10 cellular contexts compared by ENCODE assay signal in genomic region chr11:69010361-69010891, GRCh38. TPM values are rescaled to one million over a fixed set of nuclear protein-coding genes. Genes with fewer than 3 reads are reported as not detected.
A peak's percentile ranks its signal among the peaks of the same experiment; 100 is the strongest.
DNase-seq lines count a peak whose midpoint lies in the region; ATAC-seq and TF ChIP-seq lines count a peak whose summit lies in the region.
"Had no signal": no experiment of that assay in that cellular context is flagged by ENCODE, and none has a peak within 500 bp of the region (broad histone marks: within the 10 kb centered on the region; RNA-seq: fewer than 3 reads in every experiment).

No MANE protein-coding gene starts in this region.

- H3K27me3 ChIP-seq in gastroesophageal sphincter (peaks cover 3% of the 10 kb centered on the region), gastrocnemius medialis (peaks cover 36 to 59% (median 39%) of the 10 kb centered on the region in 3 donors), adrenal gland (peaks cover 16% of the 10 kb centered on the region)
- H3K27me3 ChIP-seq in CD8-positive, alpha-beta T cell (ENCODE audit: insufficient read depth, low read length), result peaks cover 12% of the 10 kb centered on the region

- no peak overlapping the region for H3K4me3 Mint-ChIP-seq in CD8-positive, alpha-beta T cell

- peak; percentile 28 for DNase-seq in ELF-1 (ENCODE audit: low read depth, low spot score)
- DNase-seq in SK-N-MC (ENCODE audit: low read depth, low spot score), result no peak
- no peak for DNase-seq in gastrocnemius medialis
- DNase-seq in adrenal gland, result no peak
- no peak for DNase-seq in CD8-positive, alpha-beta T cell
- DNase-seq in cortex of kidney (lab: John Stamatoyannopoulos, UW), result no peak
- no peak for DNase-seq in left colon
- DNase-seq: GDM1 had no signal

- H3K9ac ChIP-seq in SK-N-MC (ENCODE audit: insufficient read length), result no peak overlapping the region

- H3K9me3 ChIP-seq in SK-N-MC (ENCODE audit: low read depth, low read length), result no peaks in the 10 kb centered on the region
- H3K9me3 ChIP-seq in gastroesophageal sphincter, result no peaks in the 10 kb centered on the region
- no peaks in the 10 kb centered on the region for H3K9me3 ChIP-seq in gastrocnemius medialis
- no peaks in the 10 kb centered on the region for H3K9me3 ChIP-seq in adrenal gland (replicated peaks in 1 of 3)
- no peaks in the 10 kb centered on the region for H3K9me3 ChIP-seq in CD8-positive, alpha-beta T cell (ENCODE audit: low read length)

- intact Hi-C loops in gastrocnemius medialis (cut with DNase I; ENCODE audit: low total_unique reads) (no loop called here), adrenal gland (cut with DNase I) (no loop called here), left colon (cut with DNase I, micrococcal nuclease) (no loop called here)
- intact Hi-C loops in CD8-positive, alpha-beta T cell (cut with DNase I, micrococcal nuclease), result no loop called here

- TF ChIP-seq EP300 in gastroesophageal sphincter (IDR thresholded peaks at IDR 0.05), result no peak

- in situ Hi-C loops in gastrocnemius medialis (cut with MboI; ENCODE audit: low sequenced_read_pairs in 4 of 4), result no loop called here

- peaks cover 6% of the 10 kb centered on the region for H3K4me1 Mint-ChIP-seq in CD8-positive, alpha-beta T cell (ENCODE audit: low read depth)

- H3K36me3 ChIP-seq in SK-N-MC (ENCODE audit: insufficient read depth, low read length) (no peaks in the 10 kb centered on the region), gastroesophageal sphincter (peaks cover 0 to 18% of the 10 kb centered on the region in 2 donors), gastrocnemius medialis (no peaks in the 10 kb centered on the region), adrenal gland (replicated peaks in 1 of 2) (no peaks in the 10 kb centered on the region)
- H3K36me3 ChIP-seq in CD8-positive, alpha-beta T cell (ENCODE audit: insufficient read depth, low read length), result no peaks in the 10 kb centered on the region

- H3K4me3 ChIP-seq in SK-N-MC (no peak overlapping the region), gastroesophageal sphincter (peak overlapping the region; percentile 70 to 77), gastrocnemius medialis (peak overlapping the region in 3 of 4 donors; percentile 45 to 49 (median 48)), adrenal gland (peak overlapping the region in 1 of 4 donors; percentile 39)
- H3K4me3 ChIP-seq in CD8-positive, alpha-beta T cell (ENCODE audit: low read depth, low read length), result no peak overlapping the region

- CTCF ChIA-PET in CD8-positive, alpha-beta T cell (lab: Charles Lee), result no interaction called here

- H3K27ac ChIP-seq in SK-N-MC (peak overlapping the region; percentile 60; the same call in 1 of the 2 replicates), gastroesophageal sphincter (peak overlapping the region; percentile 88 to 99 (median 98)), gastrocnemius medialis (peak overlapping the region; percentile 33 to 58 (median 44)), adrenal gland (peak overlapping the region in 2 of 5 donors; percentile 60 to 89)
- H3K27ac ChIP-seq in CD8-positive, alpha-beta T cell (ENCODE audit: low read depth, low read length), result no peak overlapping the region

- no peak for TF ChIP-seq POLR2A in gastroesophageal sphincter (IDR thresholded peaks at IDR 0.05)
- TF ChIP-seq POLR2A in gastrocnemius medialis (IDR thresholded peaks at IDR 0.05), result no peak
- TF ChIP-seq POLR2A in adrenal gland (IDR thresholded peaks at IDR 0.05), result no peak

- no peaks in the 10 kb centered on the region for H3K36me3 Mint-ChIP-seq in CD8-positive, alpha-beta T cell
- H3K36me3 Mint-ChIP-seq: activated naive CD4-positive, alpha-beta T cell treated with anti-CD3 and anti-CD28 coated beads, Interleukin-2, amount 50 U/mL, for 72 hours had no signal

- TF ChIP-seq CTCF in gastroesophageal sphincter (IDR thresholded peaks at IDR 0.05) (no peak), gastrocnemius medialis (IDR thresholded peaks at IDR 0.05 in 4 of 5, conservative IDR thresholded peaks at IDR 0.05 in 1 of 5) (no peak), adrenal gland (IDR thresholded peaks at IDR 0.05) (no peak)
- no peak for TF ChIP-seq CTCF in CD8-positive, alpha-beta T cell (IDR thresholded peaks at IDR 0.05)

- H3K27ac Mint-ChIP-seq in CD8-positive, alpha-beta T cell, result no peak overlapping the region
- H3K27ac Mint-ChIP-seq: activated naive CD4-positive, alpha-beta T cell treated with anti-CD3 and anti-CD28 coated beads, Interleukin-2, amount 50 U/mL, for 72 hours had no signal

- ATAC-seq in gastroesophageal sphincter (no peak), gastrocnemius medialis (no peak), left colon (no peak)
- no peak for ATAC-seq in CD8-positive, alpha-beta T cell

- peaks cover 6 to 93% (median 57%) of the 10 kb centered on the region in 3 donors for H3K4me1 ChIP-seq in gastroesophageal sphincter
- H3K4me1 ChIP-seq in gastrocnemius medialis, result no peaks in the 10 kb centered on the region
- H3K4me1 ChIP-seq in adrenal gland (replicated peaks in 1 of 2), result no peaks in the 10 kb centered on the region
- H3K4me1 ChIP-seq in CD8-positive, alpha-beta T cell (ENCODE audit: insufficient read depth, low read length), result peaks cover 4% of the 10 kb centered on the region

- peaks cover 28% of the 10 kb centered on the region for H3K27me3 Mint-ChIP-seq in CD8-positive, alpha-beta T cell (ENCODE audit: low read depth)

- WGBS in gastroesophageal sphincter (ENCODE audit: low coverage in 1 of 2), 2 donors, result 28 to 40% methylated on average over 2 to 3 of the region's 9 CpGs
- 57 to 73% (median 69%) methylated on average over 5 to 9 of the region's 9 CpGs for whole genome bisulfite sequencing in adrenal gland, 4 donors

- no peaks in the 10 kb centered on the region for H3K9me3 Mint-ChIP-seq in CD8-positive, alpha-beta T cell
- H3K9me3 Mint-ChIP-seq: activated naive CD4-positive, alpha-beta T cell treated with anti-CD3 and anti-CD28 coated beads, Interleukin-2, amount 50 U/mL, for 72 hours had no signal

- POLR2A ChIA-PET in CD8-positive, alpha-beta T cell (lab: Charles Lee), result no interaction called here

RNA-seq across cellular contexts. Expression of gene MRGPRF, which starts 2.6 kb away (rescaled TPM):
- total RNA-seq in gastroesophageal sphincter (100 to 1,000 TPM in 3 of 4 donors, 10 to 100 TPM in 1; 88.9 to 213 (median 165) TPM), gastrocnemius medialis (1 to 10 TPM; 1.8 to 6.7 (median 4.7) TPM), adrenal gland (10 to 100 TPM in 1 of 8 donors, 1 to 10 TPM in 7; 2.3 to 14.6 (median 5.0) TPM), left colon (10 to 100 TPM in 1 of 2 donors, 1 to 10 TPM in 1; 3.4 to 25.2 TPM)
- 10 to 100 TPM in 1 of 3 donors, 1 to 10 TPM in 1, under 1 TPM in 1; 0.71 to 11.5 (median 5.1) TPM for polyA plus RNA-seq in adrenal gland
- total RNA-seq in CD8-positive, alpha-beta T cell, result not detected
- total RNA-seq: activated naive CD4-positive, alpha-beta T cell treated with anti-CD3 and anti-CD28 coated beads, Interleukin-2, amount 50 U/mL, for 72 hours had no signal

RNA-seq across cellular contexts. Expression of gene MRGPRD, which starts 29.6 kb away (rescaled TPM):
- total RNA-seq in gastroesophageal sphincter, result 1 to 10 TPM in 2 of 4 donors, not detected in 2; 2.9 to 5.4 TPM
- not detected for total RNA-seq in gastrocnemius medialis
- not detected for total RNA-seq in adrenal gland
- polyA plus RNA-seq in adrenal gland, result not detected
- not detected for total RNA-seq in CD8-positive, alpha-beta T cell
- not detected for total RNA-seq in left colon
- total RNA-seq: activated naive CD4-positive, alpha-beta T cell treated with anti-CD3 and anti-CD28 coated beads, Interleukin-2, amount 50 U/mL, for 72 hours had no signal

RNA-seq across cellular contexts. Expression of gene TPCN2, which starts 38.3 kb away (rescaled TPM):
- total RNA-seq in gastroesophageal sphincter, result 10 to 100 TPM; 16.8 to 33.8 (median 28.3) TPM
- 1 to 10 TPM; 1.4 to 4.1 (median 3.3) TPM for total RNA-seq in gastrocnemius medialis
- total RNA-seq in adrenal gland, result 10 to 100 TPM in 5 of 8 donors, 1 to 10 TPM in 3; 6.8 to 17.6 (median 10.4) TPM
- polyA plus RNA-seq in adrenal gland, result 10 to 100 TPM in 2 of 3 donors, 1 to 10 TPM in 1; 3.1 to 21.6 (median 13.6) TPM
- 10 to 100 TPM; 13.1 to 15.0 TPM for total RNA-seq in CD8-positive, alpha-beta T cell
- 10 to 100 TPM; 17.1 to 17.6 TPM for total RNA-seq in left colon

Comparison
In these comparisons a context has a peak if more than half of its experiments do, and no peak if none do; other contexts are left out.
1. H3K4me3 ChIP-seq: peak in gastroesophageal sphincter (2 of 2) and gastrocnemius medialis (3 of 4); none in SK-N-MC (single experiment) and CD8-positive, alpha-beta T cell (single experiment).